ENCODE assay signal across 8 cellular contexts in the genomic region with DNA sequence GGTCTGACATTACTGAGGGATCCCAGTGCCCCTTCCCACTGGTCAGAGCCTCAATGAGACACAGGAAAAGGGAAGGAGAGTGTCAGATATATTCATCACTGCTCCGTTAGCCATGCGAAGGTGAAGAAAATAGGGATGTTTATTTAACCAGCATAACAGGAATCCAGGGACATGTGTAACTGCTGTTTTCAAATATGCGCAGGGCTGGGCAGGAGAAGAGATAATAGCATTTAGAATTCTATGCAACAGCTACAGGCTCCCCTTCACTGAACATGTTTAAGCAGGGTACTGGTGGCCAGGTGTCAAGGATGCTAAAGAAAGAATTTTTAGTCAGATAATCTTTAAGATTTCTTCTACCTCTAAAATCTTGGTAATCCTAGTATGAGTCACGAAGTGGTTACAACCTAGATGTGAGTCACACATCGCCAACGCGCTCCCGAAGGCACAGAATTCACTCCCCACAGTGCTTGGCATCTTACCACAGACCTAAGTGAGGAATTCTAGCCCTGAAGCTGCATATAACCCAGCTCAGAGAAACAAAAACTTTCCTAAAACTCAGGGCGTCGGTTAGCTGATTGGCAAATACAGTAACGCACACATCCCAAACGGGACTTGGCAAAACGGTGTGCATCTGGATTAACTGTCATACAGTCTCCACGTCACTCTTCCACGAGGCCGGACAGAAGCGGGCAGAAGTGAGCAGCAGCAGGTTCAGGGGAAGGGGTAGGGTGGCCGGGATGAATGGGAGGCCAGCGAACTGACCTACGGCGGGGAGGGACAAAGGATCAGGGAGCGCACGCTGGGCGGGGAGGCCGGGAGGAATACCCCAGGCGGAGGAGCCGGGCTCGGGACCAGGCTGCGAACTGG. TPM values are rescaled to one million over a fixed set of nuclear protein-coding genes. Genes with fewer than 3 reads are reported as not detected.
DNase-seq lines count a peak whose midpoint lies in the region; ATAC-seq and TF ChIP-seq lines count a peak whose summit lies in the region.

No MANE protein-coding gene starts in this region.

- intact Hi-C loops in left colon (cut with DNase I, micrococcal nuclease) = no loop called here

- peaks cover 5% of the 10 kb centered on the region for H3K27me3 Mint-ChIP-seq in HFFc6 (ENCODE audit: insufficient read depth)

- TF ChIP-seq CTCF in GM10266 (IDR thresholded peaks at IDR 0.05; ENCODE audit: control insufficient read depth, insufficient read depth, low read depth, missing control alignments) = no peak
- TF ChIP-seq CTCF in HFFc6 (IDR thresholded peaks at IDR 0.05) = no peak
- no peak for TF ChIP-seq CTCF in NB4 (IDR thresholded peaks at IDR 0.05; ENCODE audit: low read depth, low read length)

- DNase-seq in GM10266 (ENCODE audit: extremely low spot score) (peak; percentile 42), HFFc6 (peak; percentile 96), NB4 (ENCODE audit: low read depth) (peak; percentile 68), left colon (peak; percentile 46 to 52), GOT3 (lab: John Stamatoyannopoulos, UW) (no peak)
- peak; percentile 34 to 36 for DNase-seq in stimulated activated CD4-positive, alpha-beta T cell treated with anti-CD3 and anti-CD28 coated beads, Interleukin-1b, Interleukin-23, amount 100 ng/mL, for 4 hours (ENCODE audit: low read depth in 2 of 2)

- H3K4me3 Mint-ChIP-seq in HFFc6 = peak overlapping the region; percentile 96

- TF ChIP-seq POLR2A in NB4 (IDR thresholded peaks at IDR 0.05; ENCODE audit: extremely low read depth, insufficient read length) = no peak

- H3K4me1 Mint-ChIP-seq in HFFc6 (ENCODE audit: low read depth) = peaks cover 57% of the 10 kb centered on the region

- peak overlapping the region; percentile 65 for H3K4me3 ChIP-seq in NB4 (ENCODE audit: low read depth, low read length)

- H3K36me3 Mint-ChIP-seq in HFFc6 (ENCODE audit: low read depth) = peaks cover 23% of the 10 kb centered on the region

- peak; percentile 43 to 54 for ATAC-seq in activated CD4-positive, CD25-positive, alpha-beta regulatory T cell treated with anti-CD3 and anti-CD28 coated beads, Interleukin-2, amount 50 U/mL, for 24 hours
- peak; percentile 33 for ATAC-seq in left colon

- peak overlapping the region; percentile 99 for H3K27ac Mint-ChIP-seq in HFFc6

- no peaks in the 10 kb centered on the region for H3K9me3 Mint-ChIP-seq in HFFc6

- H3K27ac ChIP-seq in cingulate gyrus (ENCODE audit: low read depth, low read length) = peak overlapping the region; percentile 20

RNA-seq across cellular contexts. Expression of a gene that starts 1.1 kb away (rescaled TPM):
- 100 to 1,000 TPM in 5 of 6 experiments, 10 to 100 TPM in 1; 95.3 to 112 (median 107) TPM for total RNA-seq in HFFc6 (2021; fragmentation: NEBNext Ultra II Directional; extraction: Animal tissue kit (Norgen Biotek cat#: 25700))
- 10 to 100 TPM in 1 of 2 donors, 1 to 10 TPM in 1; 7.6 to 13.1 TPM for total RNA-seq in left colon

Comparison
In these comparisons a context has a peak if more than half of its experiments do, and no peak if none do; other contexts are left out.
1. RNA of a gene that starts 1.1 kb away (total RNA-seq): 95.3 to 112 TPM in HFFc6; 7.6 to 13.1 TPM in left colon; every median in the first group is over 4 times any median in the second.